ENCODE assay signal across 8 cellular contexts in genomic region chr1:112337028-112337531, GRCh38. TPM values are rescaled to one million over a fixed set of nuclear protein-coding genes. Genes with fewer than 3 reads are reported as not detected.
DNase-seq lines count a peak whose midpoint lies in the region; ATAC-seq and TF ChIP-seq lines count a peak whose summit lies in the region.

No MANE protein-coding gene starts in this region.

- ATAC-seq in HG03521 (IDR thresholded peaks at IDR 0.05; ENCODE audit: unreplicated experiment) = no peak
- no peak for ATAC-seq in HG02678 (IDR thresholded peaks at IDR 0.05; ENCODE audit: unreplicated experiment)

- BruUV-seq in Caco-2 (replicated peaks; lab: Mats Ljungman, UMichigan) = no TSS peak

- H3K27ac Mint-ChIP-seq in Caco-2 (ENCODE audit: unreplicated experiment) = no peak overlapping the region

- intact Hi-C loops in Caco-2 (cut with micrococcal nuclease; ENCODE audit: unreplicated experiment) = loop anchor here (5.0 to 10.0 kb wide), 2 partner anchors 40 to 852 kb away; no protein-coding TSS in a partner anchor

- H3K36me3 ChIP-seq in Caco-2 (ENCODE audit: control insufficient read depth, insufficient read depth, low read length) = no peaks in the 10 kb centered on the region

- TF ChIP-seq CTCF in Caco-2 (IDR thresholded peaks at IDR 0.05; ENCODE audit: insufficient read depth in 1 of 2, low read depth in 1 of 2, low read length in 1 of 2, severe bottlenecking in 1 of 2, unreplicated experiment in 1 of 2) (peak; percentile 26 to 59), coronary artery (IDR thresholded peaks at IDR 0.05) (peak; percentile 23)

- no peaks in the 10 kb centered on the region for H3K9me3 Mint-ChIP-seq in Caco-2 (ENCODE audit: unreplicated experiment)

- CTCF ChIA-PET in Caco-2 (lab: Charles Lee) = interaction anchor here (0.7 to 1.4 kb wide), 4 partner anchors 10 to 647 kb away, joined by 3 to 12 read pairs (median 4); no protein-coding TSS in a partner anchor
- CTCF ChIA-PET in HEK293T (lab: Yijun Ruan, JAX) = interaction anchor here (0.7 to 1.5 kb wide), 6 partner anchors 9 to 855 kb away, joined by 3 to 8 read pairs (median 3); no protein-coding TSS in a partner anchor

- DNase-seq in Caco-2 = peak in 1 of 2 experiments; percentile 29
- peak; percentile 62 for DNase-seq in HEK293T (ENCODE audit: extremely low spot score)
- DNase-seq in RKO (ENCODE audit: low spot score) = peak; percentile 5
- DNase-seq in coronary artery (ENCODE audit: low spot score) = no peak
- peak; percentile 15 for DNase-seq in middle frontal gyrus (ENCODE audit: extremely low spot score, low spot score)
- no peak for DNase-seq in DMS79 (lab: John Stamatoyannopoulos, UW)

- no peaks in the 10 kb centered on the region; the same call in none of the 2 replicates for H3K27me3 ChIP-seq in Caco-2 (replicated peaks; ENCODE audit: control insufficient read depth, insufficient read depth, low read length)

- H3K27ac ChIP-seq in coronary artery = no peak overlapping the region

- no peaks in the 10 kb centered on the region for H3K4me1 ChIP-seq in Caco-2

- H3K9me3 ChIP-seq in Caco-2 = no peaks in the 10 kb centered on the region

- no peaks in the 10 kb centered on the region for H3K36me3 Mint-ChIP-seq in Caco-2 (ENCODE audit: insufficient read depth, unreplicated experiment)

- no peaks in the 10 kb centered on the region for H3K4me1 Mint-ChIP-seq in Caco-2 (ENCODE audit: low read depth, unreplicated experiment)

- H3K4me3 ChIP-seq in Caco-2 (ENCODE audit: low read depth, low read length) (no peak overlapping the region), coronary artery (no peak overlapping the region)

- peaks cover 29% of the 10 kb centered on the region for H3K27me3 Mint-ChIP-seq in Caco-2 (ENCODE audit: insufficient read depth, unreplicated experiment)

- no peak overlapping the region for H3K4me3 Mint-ChIP-seq in Caco-2 (ENCODE audit: unreplicated experiment)

- POLR2A ChIA-PET in Caco-2 (lab: Charles Lee) (no interaction called here), HEK293T (lab: Yijun Ruan, JAX) (no interaction called here)

TF ChIP-seq in HEK293T, 16 proteins besides CTCF, POLR2A, EP300 and RAD21:
- TF ChIP-seq TARDBP (IDR thresholded peaks at IDR 0.05) (0 out of 2 replicates have a peak, but pooled peaks have one; percentile 28), HDGF (IDR thresholded peaks at IDR 0.05; ENCODE audit: borderline replicate concordance) (no peak)
TF ChIP-seq in HEK293T: peak in this region for 1.

RNA-seq across cellular contexts. Expression of gene CTTNBP2NL, which starts 58.9 kb away (rescaled TPM):
- 11.3 and 15.0 TPM in 2 replicates for total RNA-seq in Caco-2 (2022)

Comparison
In these comparisons a context has a peak if more than half of its experiments do, and no peak if none do; other contexts are left out.
1. DNase-seq: peak in HEK293T (single experiment), RKO (single experiment) and middle frontal gyrus (single experiment); none in coronary artery (single experiment) and DMS79 (single experiment).